Comparison of ENCODE assay signal across 12 cellular contexts in the genomic region with DNA sequence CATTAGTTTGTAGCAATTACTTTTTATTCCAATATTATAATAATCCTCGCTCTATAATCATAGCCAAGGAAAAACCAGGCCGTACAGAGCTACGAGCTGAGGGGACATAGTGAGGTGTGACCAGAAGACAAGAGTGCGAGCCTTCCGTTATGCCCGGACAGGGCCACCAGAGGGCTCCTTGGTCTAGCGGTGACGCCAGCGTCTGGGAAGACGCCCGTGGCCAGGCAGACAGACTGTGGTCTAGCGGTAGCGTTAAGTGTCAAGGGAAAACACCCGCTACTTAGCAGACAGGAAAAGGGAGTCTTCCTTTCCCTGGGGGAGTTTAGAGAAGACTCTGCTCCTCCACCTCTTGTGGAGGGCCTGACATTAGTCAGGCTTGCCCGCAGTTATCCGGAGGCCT. TPM values are rescaled to one million over a fixed set of nuclear protein-coding genes. Genes with fewer than 3 reads are reported as not detected.
DNase-seq lines count a peak whose midpoint lies in the region; ATAC-seq, FAIRE-seq and TF ChIP-seq lines count a peak whose summit lies in the region.
"Not testable (repeated sequence)": the region's sequence is repeated elsewhere in the genome, so short reads cannot be mapped to it uniquely, and the experiment has no call there.
"Had no signal": no experiment of that assay in that cellular context is flagged by ENCODE, and none has a peak within 500 bp of the region (broad histone marks: within the 10 kb centered on the region; RNA-seq: fewer than 3 reads in every experiment).

No MANE protein-coding gene starts in this region.

- H3K4me3 Mint-ChIP-seq in glutamatergic neuron (ENCODE audit: unreplicated experiment) = not testable (repeated sequence)

- SMC1A ChIA-PET in GM12878 (lab: Charles Lee; ENCODE audit: uncharacterized antibody, unreplicated experiment) = not testable (repeated sequence)

- not testable (repeated sequence) for ATAC-seq in DND-41 (ENCODE audit: insufficient read depth, low read depth); GM12878

- WGBS in GM12878 (ENCODE audit: insufficient coverage, insufficient replicate concordance, low lambda C conversion rate, missing lambda C conversion rate) = 8% methylated on average over 16 of the region's 16 CpGs
- no CpG with 5 or more reads among the region's 16 CpGs for WGBS in trophoblast cell (ENCODE audit: extremely low coverage, insufficient coverage, insufficient read length)

- not testable (repeated sequence) for H3K27me3 ChIP-seq in DND-41 (ENCODE audit: insufficient read depth, low read length, poor library complexity); GM12878 (replicated peaks in 1 of 2; ENCODE audit: control insufficient read depth in 2 of 2, insufficient read depth in 2 of 2, low read length in 1 of 2); trophoblast cell (ENCODE audit: insufficient read depth, low read length)

- POLR2A ChIA-PET in GM12878 (lab: Charles Lee) = not testable (repeated sequence)

- not testable (repeated sequence) for H2AK5ac ChIP-seq in trophoblast cell (ENCODE audit: low read length)

- not testable (repeated sequence) for H3K18ac ChIP-seq in trophoblast cell (ENCODE audit: low read length)

- not testable (repeated sequence) for H3K9me3 Mint-ChIP-seq in glutamatergic neuron (ENCODE audit: unreplicated experiment)

- intact Hi-C loops in GM12878 (cut with micrococcal nuclease; ENCODE audit: unreplicated experiment) = not testable (repeated sequence)

- not testable (repeated sequence) for H3K27me3 Mint-ChIP-seq in glutamatergic neuron (ENCODE audit: unreplicated experiment)

- not testable (repeated sequence) for H2BK120ac ChIP-seq in trophoblast cell (ENCODE audit: insufficient read depth, low read length, poor library complexity)

- not testable (repeated sequence) for H3K36me3 Mint-ChIP-seq in glutamatergic neuron (ENCODE audit: unreplicated experiment)

- H3K4ac ChIP-seq in trophoblast cell (ENCODE audit: low read depth, low read length) = not testable (repeated sequence)

- H3K9ac ChIP-seq in DND-41 (ENCODE audit: low read depth, low read length); GM12878 (ENCODE audit: control insufficient read depth, insufficient read depth, low read length); trophoblast cell (ENCODE audit: low read length): not testable (repeated sequence)

- H3K4me1 Mint-ChIP-seq in glutamatergic neuron (ENCODE audit: low read depth, unreplicated experiment) = not testable (repeated sequence)

- H4K20me1 ChIP-seq in DND-41 (ENCODE audit: insufficient read depth, low read length); GM12878 (ENCODE audit: control insufficient read depth, insufficient read depth): not testable (repeated sequence)

- not testable (repeated sequence) for H3K4me2 ChIP-seq in DND-41 (ENCODE audit: insufficient read depth, low read length); GM12878 (ENCODE audit: control insufficient read depth, insufficient read depth); trophoblast cell (ENCODE audit: low read length)

- not testable (repeated sequence) for H3K14ac ChIP-seq in trophoblast cell (ENCODE audit: low read length)

- in situ Hi-C loops in GM12878 (cut with MboI) = loop anchor here (25.0 kb wide), 1 partner anchor 349 kb away; no protein-coding TSS in a partner anchor

- H3K4me1 ChIP-seq in DND-41 (ENCODE audit: insufficient read depth, low read length); GM12878 (ENCODE audit: control insufficient read depth, insufficient read depth, low read length); trophoblast cell (ENCODE audit: control insufficient read depth in 1 of 2, insufficient read depth in 2 of 2, low read length in 2 of 2): not testable (repeated sequence)

- TF ChIP-seq CTCF in DND-41 (IDR thresholded peaks at IDR 0.05; ENCODE audit: borderline replicate concordance, extremely low read depth, low read length, poor library complexity, severe bottlenecking) (peak; percentile 14), GM12878 (IDR thresholded peaks at IDR 0.05 in 2 of 3, conservative IDR thresholded peaks at IDR 0.05 in 1 of 3; ENCODE audit: control insufficient read depth in 2 of 3, extremely low read depth in 1 of 3, insufficient read depth in 1 of 3, low read depth in 3 of 3, low read length in 3 of 3) (peak; percentile 19 to 55 (median 33); a peak in 5 of 6 replicates)
- not testable (repeated sequence) for TF ChIP-seq CTCF in glutamatergic neuron (IDR thresholded peaks at IDR 0.05; ENCODE audit: partially characterized antibody, unreplicated experiment)

- BruUV-seq in GM12878 (replicated peaks; lab: Mats Ljungman, UMichigan) = not testable (repeated sequence)

- H3K9me3 ChIP-seq in DND-41 (ENCODE audit: insufficient read depth, low read length, severe bottlenecking); GM12878 (replicated peaks; ENCODE audit: control insufficient read depth, insufficient read depth, low read length); trophoblast cell (ENCODE audit: insufficient read depth, low read depth, low read length): not testable (repeated sequence)

- H3K79me2 ChIP-seq in DND-41 (ENCODE audit: insufficient read depth, low read length); GM12878 (ENCODE audit: control insufficient read depth, insufficient read depth, low read length); trophoblast cell (ENCODE audit: control insufficient read depth, insufficient read depth, low read length, poor library complexity): not testable (repeated sequence)

- H2AFZ ChIP-seq in DND-41 (ENCODE audit: low read depth, low read length); GM12878 (ENCODE audit: control insufficient read depth, low read depth, low read length); trophoblast cell (ENCODE audit: insufficient read depth, low read length, poor library complexity): not testable (repeated sequence)

- H4K91ac ChIP-seq in trophoblast cell (ENCODE audit: low read depth, low read length) = not testable (repeated sequence)

- DNase-seq in DND-41 (peak; percentile 6), H4 (ENCODE audit: low spot score) (peak; percentile 40), NAMALWA (ENCODE audit: low spot score) (peak; percentile 49), RPMI7951 (ENCODE audit: low read depth) (peak; percentile 58), glutamatergic neuron (peak; percentile 30), trophoblast cell (peak; percentile 48 to 69)
- DNase-seq in GM12878 (ENCODE audit: low read depth, low spot score) = not testable (repeated sequence)

- CTCF ChIA-PET in GM12878 (lab: Yijun Ruan, JAX) = not testable (repeated sequence)

- not testable (repeated sequence) for TF ChIP-seq POLR2A in GM12878 (IDR thresholded peaks at IDR 0.05; ENCODE audit: low read depth, low read length)

- not testable (repeated sequence) for H3K23ac ChIP-seq in trophoblast cell (ENCODE audit: low read length)

- not testable (repeated sequence) for H2BK12ac ChIP-seq in trophoblast cell (ENCODE audit: low read length)

- H4K8ac ChIP-seq in trophoblast cell (ENCODE audit: low read depth, low read length) = not testable (repeated sequence)

- not testable (repeated sequence) for H3K79me1 ChIP-seq in trophoblast cell (ENCODE audit: low read length)

- not testable (repeated sequence) for FAIRE-seq in GM12878 (lab: Jason Lieb, UNC)

- H3K27ac ChIP-seq in DND-41 (ENCODE audit: low read length); GM12878 (ENCODE audit: control insufficient read depth, insufficient read depth); trophoblast cell (ENCODE audit: low read depth, low read length): not testable (repeated sequence)

- H3K4me3 ChIP-seq in DND-41 (ENCODE audit: low read depth in 1 of 2, low read length in 2 of 2); GM12878; trophoblast cell (ENCODE audit: low read depth, low read length): not testable (repeated sequence)

- TF ChIP-seq EP300 in GM12878 (IDR thresholded peaks at IDR 0.05; ENCODE audit: borderline replicate concordance in 1 of 2, control insufficient read depth in 1 of 2, low read depth in 2 of 2, low read length in 2 of 2) = not testable (repeated sequence)

- H3K27ac Mint-ChIP-seq in glutamatergic neuron (ENCODE audit: unreplicated experiment) = not testable (repeated sequence)

- not testable (repeated sequence) for H2BK5ac ChIP-seq in trophoblast cell (ENCODE audit: low read depth, low read length, poor library complexity)

- TF ChIP-seq RAD21 in GM12878 (IDR thresholded peaks at IDR 0.05; ENCODE audit: insufficient read depth, low read depth, low read length) = 0 out of 2 replicates have a peak, but pooled peaks have one; percentile 21

- H3K36me3 ChIP-seq in DND-41 (ENCODE audit: insufficient read depth, low read length); GM12878 (ENCODE audit: control insufficient read depth in 2 of 2, insufficient read depth in 2 of 2, low read length in 1 of 2); trophoblast cell (ENCODE audit: control insufficient read depth in 1 of 2, insufficient read depth in 2 of 2, low read length in 2 of 2): not testable (repeated sequence)

- RAD21 ChIA-PET in GM12878 (lab: Charles Lee; ENCODE audit: unreplicated experiment) = not testable (repeated sequence)

- not testable (repeated sequence) for H4K12ac ChIP-seq in trophoblast cell (ENCODE audit: low read depth, low read length)

RNA-seq across cellular contexts. Expression of a gene that starts 2.9 kb away (rescaled TPM):
- total RNA-seq in H4 (2014; rRNA removed; shearing (Covaris generic)) = not detected in 2 replicates
- not detected in 2 replicates for total RNA-seq in RPMI7951 (2014; rRNA removed; shearing (Covaris generic))
- not detected in 2 replicates for total RNA-seq in GM12878 (2013; cell fraction: nucleolus; rRNA removed)
- not detected in 2 replicates for total RNA-seq in GM12878 (2014; rRNA removed)
- total RNA-seq in GM12878 (2014; rRNA removed; fragmentation: Illumina TruSeq; extraction: Trizol) = not detected in 2 replicates
- not detected in 2 replicates for total RNA-seq in GM12878 (2021)
- polyA plus RNA-seq in GM12878 (2011; ENCODE audit: low read depth) = not detected
- polyA plus RNA-seq in GM12878 (2011; rRNA removed) = not detected in 2 replicates
- not detected in 2 replicates for polyA plus RNA-seq in GM12878 (2011; cell fraction: cytosol; rRNA removed)
- polyA plus RNA-seq in GM12878 (2011; cell fraction: nucleus; rRNA removed) = not detected in 2 replicates
- polyA plus RNA-seq in GM12878 (2012) = not detected in 2 replicates
- not detected in 2 replicates for polyA plus RNA-seq in GM12878 (2014; fragmentation: Illumina TruSeq; extraction: Trizol)
- not detected for polyA plus RNA-seq in GM12878 (2014; fragmentation: Nextera tagmentation; extraction: Ambion mirVana)
- polyA plus RNA-seq in GM12878 (2014; rRNA removed) = not detected in 2 replicates
- polyA plus RNA-seq in GM12878 (2016; fragmentation: Nextera tagmentation; extraction: Ambion mirVana) = not detected
- polyA minus RNA-seq in GM12878 (2011; rRNA and poly(A)+ RNA removed) = not detected in 2 replicates
- not detected in 2 replicates for polyA minus RNA-seq in GM12878 (2011; cell fraction: cytosol; rRNA and poly(A)+ RNA removed)
- polyA minus RNA-seq in GM12878 (2011; cell fraction: nucleus; rRNA and poly(A)+ RNA removed) = not detected in 2 replicates
- total RNA-seq in glutamatergic neuron (ENCODE audit: unreplicated experiment) = not detected
- not detected in 2 replicates for polyA plus RNA-seq in trophoblast cell (2013)
- total RNA-seq: activated naive CD8-positive, alpha-beta T cell treated with anti-CD3 and anti-CD28 coated beads, Interleukin-2, amount 10 ng/mL, durations not matched to agents 7 days and 5 days; fibroblast of lung; T-cell had no signal
- polyA plus RNA-seq: fibroblast of lung, neural cell had no signal

RNA-seq across cellular contexts. Expression of a gene that starts 24.5 kb away (rescaled TPM):
- not detected in 2 replicates for total RNA-seq in H4 (2014; rRNA removed; shearing (Covaris generic))
- total RNA-seq in RPMI7951 (2014; rRNA removed; shearing (Covaris generic)) = not detected in 2 replicates
- total RNA-seq in GM12878 (2013; cell fraction: nucleolus; rRNA removed) = not detected in 2 replicates
- total RNA-seq in GM12878 (2014; rRNA removed) (not detected in 2 replicates), GM12878 (2014; rRNA removed; fragmentation: Illumina TruSeq; extraction: Trizol) (not detected in 2 replicates), GM12878 (2021) (not detected in 2 replicates), glutamatergic neuron (ENCODE audit: unreplicated experiment) (not detected)
- not detected for polyA plus RNA-seq in GM12878 (2011; ENCODE audit: low read depth)
- polyA plus RNA-seq in GM12878 (2011; rRNA removed) (not detected in 2 replicates), GM12878 (2014; fragmentation: Illumina TruSeq; extraction: Trizol) (not detected in 2 replicates), GM12878 (2014; fragmentation: Nextera tagmentation; extraction: Ambion mirVana) (not detected), GM12878 (2014; rRNA removed) (not detected in 2 replicates), GM12878 (2016; fragmentation: Nextera tagmentation; extraction: Ambion mirVana) (not detected)
- not detected in 2 replicates for polyA plus RNA-seq in GM12878 (2011; cell fraction: cytosol; rRNA removed)
- polyA plus RNA-seq in GM12878 (2011; cell fraction: nucleus; rRNA removed) = not detected in 2 replicates
- not detected in 2 replicates for polyA plus RNA-seq in GM12878 (2012)
- polyA minus RNA-seq in GM12878 (2011; rRNA and poly(A)+ RNA removed) = not detected in 2 replicates
- not detected in 2 replicates for polyA minus RNA-seq in GM12878 (2011; cell fraction: cytosol; rRNA and poly(A)+ RNA removed)
- polyA minus RNA-seq in GM12878 (2011; cell fraction: nucleus; rRNA and poly(A)+ RNA removed) = not detected in 2 replicates
- polyA plus RNA-seq in trophoblast cell (2013) = not detected in 2 replicates
- total RNA-seq: activated naive CD8-positive, alpha-beta T cell treated with anti-CD3 and anti-CD28 coated beads, Interleukin-2, amount 10 ng/mL, durations not matched to agents 7 days and 5 days; fibroblast of lung; left ventricle myocardium inferior; T-cell had no signal
- polyA plus RNA-seq: fibroblast of lung, neural cell had no signal
